1 cellular context compared by ENCODE assay signal in genomic region chr15:100803158-100803440, GRCh38.
TF ChIP-seq lines count a peak whose summit lies in the region.

No MANE protein-coding gene starts in this region.

TF ChIP-seq in IMR-90, 13 proteins besides CTCF, POLR2A, EP300 and RAD21 (continued from another document):
- no peak for TF ChIP-seq NFE2L2 (IDR thresholded peaks at IDR 0.05; ENCODE audit: low read depth, low read length)
- TF ChIP-seq SMC3 (IDR thresholded peaks at IDR 0.05; ENCODE audit: low read depth, low read length) = no peak
- TF ChIP-seq RFX5 (IDR thresholded peaks at IDR 0.05; ENCODE audit: low read depth, low read length) = no peak
- no peak for TF ChIP-seq ELK1 (IDR thresholded peaks at IDR 0.05; ENCODE audit: borderline replicate concordance, low read depth, low read length)
- no peak for TF ChIP-seq BHLHE40 (IDR thresholded peaks at IDR 0.05; ENCODE audit: low read depth, low read length)
- TF ChIP-seq CHD1 (IDR thresholded peaks at IDR 0.05; ENCODE audit: low read depth, low read length) = no peak
- no peak for TF ChIP-seq FOS (IDR thresholded peaks at IDR 0.05; ENCODE audit: low read depth, low read length)
- no peak for TF ChIP-seq MXI1 (IDR thresholded peaks at IDR 0.05; ENCODE audit: borderline replicate concordance, low read depth, low read length)
